In the genomic region with DNA sequence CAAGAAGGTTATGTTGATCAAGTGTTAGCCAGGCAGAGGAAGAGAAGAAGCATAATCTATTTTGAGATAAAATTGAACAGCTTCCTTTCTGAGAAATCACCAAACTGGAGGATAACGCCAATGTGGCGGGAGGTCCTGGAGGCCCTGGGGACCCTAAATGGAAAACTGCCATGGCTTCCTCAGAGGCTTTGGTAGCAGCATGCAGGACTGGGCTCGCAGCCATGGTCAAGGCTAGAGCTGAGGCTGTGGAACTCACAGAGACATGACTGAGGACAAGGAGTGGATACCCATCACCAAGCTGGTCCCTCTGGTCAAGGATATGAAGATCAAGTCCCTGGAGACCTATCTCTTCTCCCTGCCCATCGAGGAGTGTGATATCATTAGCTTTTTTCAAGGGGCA, we compare ENCODE assay signal across 27 cellular contexts.
"Had no signal": no experiment of that assay in that cellular context is flagged by ENCODE, and none has a peak within 500 bp of the region (broad histone marks: within the 10 kb centered on the region; RNA-seq: fewer than 3 reads in every experiment).

No MANE protein-coding gene starts in this region.

- H3K27ac ChIP-seq: neural progenitor cell, ovary, parathyroid adenoma, psoas muscle, right lobe of liver, sigmoid colon, stomach, thoracic aorta, thyroid gland, tibial nerve, upper lobe of left lung, vagina had no signal

- H3K27ac Mint-ChIP-seq: naive thymus-derived CD4-positive, alpha-beta T cell; natural killer cell; nephron; neural progenitor cell; progenitor cell of endocrine pancreas; stimulated activated effector memory CD8-positive, alpha-beta T cell treated with anti-CD3 and anti-CD28 coated beads, Interleukin-12 subunit alpha, Interleukin-12 subunit beta, amount 100 ng/mL, for 72 hours; stimulated activated naive B cell treated with anti-CD40 and anti-IgM and Interleukin-4, amounts not matched to agents 10 μg/mL and 1 μg/mL and 100 μg/mL, for 72 hours had no signal

- H3K9me3 ChIP-seq: ovary, psoas muscle, right lobe of liver, sigmoid colon, stomach, thoracic aorta, thyroid gland, tibial nerve, upper lobe of left lung, vagina had no signal

- H3K4me1 ChIP-seq: neural progenitor cell, parathyroid adenoma, psoas muscle, tibial nerve, vagina had no signal

- H3K4me3 Mint-ChIP-seq: naive thymus-derived CD4-positive, alpha-beta T cell; natural killer cell; nephron; neural progenitor cell; stimulated activated effector memory CD8-positive, alpha-beta T cell treated with anti-CD3 and anti-CD28 coated beads, Interleukin-12 subunit alpha, Interleukin-12 subunit beta, amount 100 ng/mL, for 72 hours; stimulated activated naive B cell treated with anti-CD40 and anti-IgM and Interleukin-4, amounts not matched to agents 10 μg/mL and 1 μg/mL and 100 μg/mL, for 72 hours had no signal

- H3K9me3 Mint-ChIP-seq: natural killer cell; nephron; stimulated activated effector memory CD8-positive, alpha-beta T cell treated with anti-CD3 and anti-CD28 coated beads, Interleukin-12 subunit alpha, Interleukin-12 subunit beta, amount 100 ng/mL, for 72 hours; stimulated activated naive B cell treated with anti-CD40 and anti-IgM and Interleukin-4, amounts not matched to agents 10 μg/mL and 1 μg/mL and 100 μg/mL, for 72 hours had no signal

- DNase-seq: naive thymus-derived CD4-positive, alpha-beta T cell; natural killer cell; occipital lobe; ovary; posterior cingulate gyrus; psoas muscle; right lobe of liver; sigmoid colon; small intestine; stimulated activated CD4-positive, alpha-beta T cell treated with anti-CD3 and anti-CD28 coated beads, Interleukin-15, amount 100 ng/mL, for 24 hours; stimulated activated CD4-positive, alpha-beta T cell treated with anti-CD3 and anti-CD28 coated beads, Interleukin-2, amount 100 ng/mL, for 24 hours; stimulated activated CD4-positive, alpha-beta T cell treated with anti-CD3 and anti-CD28 coated beads, Interleukin-2, amount 100 ng/mL, for 48 hours; stimulated activated CD4-positive, alpha-beta T cell treated with anti-CD3 and anti-CD28 coated beads, Interleukin-4, amount 100 ng/mL, for 24 hours; stimulated activated naive B cell treated with anti-CD40 and anti-IgM and Interleukin-4, amounts not matched to agents 10 μg/mL and 1 μg/mL and 100 μg/mL, for 72 hours; stimulated activated naive CD4-positive, alpha-beta T cell treated with Interleukin-2 at 50 U/mL for 16 hours; stomach; thyroid gland; trophoblast cell; upper lobe of left lung had no signal

- H3K27me3 Mint-ChIP-seq: naive thymus-derived CD4-positive, alpha-beta T cell; progenitor cell of endocrine pancreas; stimulated activated naive B cell treated with anti-CD40 and anti-IgM and Interleukin-4, amounts not matched to agents 10 μg/mL and 1 μg/mL and 100 μg/mL, for 72 hours had no signal

- H3K4me3 ChIP-seq: neural progenitor cell, ovary, psoas muscle, right lobe of liver, sigmoid colon, stomach, thoracic aorta, thyroid gland, tibial nerve, upper lobe of left lung, vagina had no signal

- ATAC-seq: naive thymus-derived CD4-positive, alpha-beta T cell; natural killer cell; psoas muscle; right lobe of liver; stimulated activated effector memory CD8-positive, alpha-beta T cell treated with anti-CD3 and anti-CD28 coated beads, Interleukin-12 subunit alpha, Interleukin-12 subunit beta, amount 100 ng/mL, for 72 hours; stimulated activated naive B cell treated with anti-CD40 and anti-IgM and Interleukin-4, amounts not matched to agents 10 μg/mL and 1 μg/mL and 100 μg/mL, for 72 hours had no signal

- H3K4me1 Mint-ChIP-seq: naive thymus-derived CD4-positive, alpha-beta T cell; natural killer cell; neural progenitor cell; stimulated activated effector memory CD8-positive, alpha-beta T cell treated with anti-CD3 and anti-CD28 coated beads, Interleukin-12 subunit alpha, Interleukin-12 subunit beta, amount 100 ng/mL, for 72 hours; stimulated activated naive B cell treated with anti-CD40 and anti-IgM and Interleukin-4, amounts not matched to agents 10 μg/mL and 1 μg/mL and 100 μg/mL, for 72 hours had no signal

- H3K36me3 ChIP-seq: neural progenitor cell, ovary, thoracic aorta, thyroid gland, upper lobe of left lung, vagina had no signal

- H3K27me3 ChIP-seq: neural progenitor cell, ovary, right lobe of liver, sigmoid colon, stomach, thyroid gland, tibial nerve, upper lobe of left lung, vagina had no signal
